ENCODE assay signal across 8 cellular contexts in genomic region chr17:76529643-76530488, GRCh38. TPM values are rescaled to one million over a fixed set of nuclear protein-coding genes. Genes with fewer than 3 reads are reported as not detected.
A peak's percentile ranks its signal among the peaks of the same experiment; 100 is the strongest.
DNase-seq lines count a peak whose midpoint lies in the region; ATAC-seq, FAIRE-seq and TF ChIP-seq lines count a peak whose summit lies in the region.

No MANE protein-coding gene starts in this region.

- intact Hi-C loops in HCT116 (cut with micrococcal nuclease) (no loop called here), body of pancreas (cut with DNase I) (loop anchor here (10.0 kb wide), 1 partner anchor 185 kb away; the partner anchor contains the start of gene MXRA7)

- ATAC-seq in HCT116 (peak; percentile 29; the same call in 1 of the 2 replicates), body of pancreas (peak; percentile 33), HG03139 (IDR thresholded peaks at IDR 0.05; ENCODE audit: unreplicated experiment) (no peak), GM18519 (IDR thresholded peaks at IDR 0.05; ENCODE audit: low FRiP score, unreplicated experiment) (no peak)
- no peak for ATAC-seq in stimulated activated memory B cell treated with anti-CD40 and anti-IgM and Interleukin-4, amounts not matched to agents 10 μg/mL and 1 μg/mL and 100 μg/mL, for 72 hours

- H3K4me1 Mint-ChIP-seq in stimulated activated memory B cell treated with anti-CD40 and anti-IgM and Interleukin-4, amounts not matched to agents 10 μg/mL and 1 μg/mL and 100 μg/mL, for 72 hours, result peaks cover 55% of the 10 kb centered on the region

- peak overlapping the region; percentile 68 for H3K4me3 Mint-ChIP-seq in stimulated activated memory B cell treated with anti-CD40 and anti-IgM and Interleukin-4, amounts not matched to agents 10 μg/mL and 1 μg/mL and 100 μg/mL, for 72 hours

- TF ChIP-seq POLR2A in HCT116 (IDR thresholded peaks at IDR 0.05; ENCODE audit: borderline replicate concordance, extremely low read depth, insufficient read depth, insufficient read length) (no peak), body of pancreas (IDR thresholded peaks at IDR 0.05) (no peak)

- H3K9me2 ChIP-seq in HCT116 (ENCODE audit: insufficient read depth), result no peaks in the 10 kb centered on the region

- no peaks in the 10 kb centered on the region for H3K9me1 ChIP-seq in keratinocyte (ENCODE audit: control insufficient read depth, extremely low read depth, insufficient read depth, low read length)

- FAIRE-seq in keratinocyte (lab: Jason Lieb, UNC), result no peak

- TF ChIP-seq CTCF in HCT116 (IDR thresholded peaks at IDR 0.05 in 2 of 3, conservative IDR thresholded peaks at IDR 0.05 in 1 of 3; ENCODE audit: borderline replicate concordance in 1 of 3, insufficient read depth in 1 of 3, low read depth in 2 of 3, low read length in 2 of 3) (no peak), body of pancreas (IDR thresholded peaks at IDR 0.05) (no peak), keratinocyte (optimal IDR thresholded peaks at IDR 0.05 in 1 of 3, IDR thresholded peaks at IDR 0.05 in 1 of 3, conservative IDR thresholded peaks at IDR 0.05 in 1 of 3; ENCODE audit: extremely low read depth in 1 of 3, insufficient read depth in 2 of 3, low read length in 3 of 3) (peak in 1 of 3 experiments; percentile 2)

- H2AFZ ChIP-seq in HCT116 (ENCODE audit: low read depth, low read length, poor library complexity, severe bottlenecking), result peak overlapping the region; percentile 77
- peak overlapping the region; percentile 75 for H2AFZ ChIP-seq in keratinocyte (ENCODE audit: control insufficient read depth, low read length)

- H3K27me3 ChIP-seq in HCT116 (ENCODE audit: insufficient read depth, low read length) (no peaks in the 10 kb centered on the region), body of pancreas (no peaks in the 10 kb centered on the region), keratinocyte (ENCODE audit: control insufficient read depth, extremely low read depth, insufficient read depth, low read length) (no peaks in the 10 kb centered on the region)

- no peaks in the 10 kb centered on the region for H3K36me3 Mint-ChIP-seq in stimulated activated memory B cell treated with anti-CD40 and anti-IgM and Interleukin-4, amounts not matched to agents 10 μg/mL and 1 μg/mL and 100 μg/mL, for 72 hours

- H3K9me3 ChIP-seq in HCT116 (ENCODE audit: control insufficient read depth in 1 of 2, insufficient read depth in 1 of 2, low read depth in 1 of 2, low read length in 2 of 2) (no peaks in the 10 kb centered on the region), body of pancreas (no peaks in the 10 kb centered on the region), keratinocyte (ENCODE audit: control insufficient read depth, low read depth, low read length) (no peaks in the 10 kb centered on the region)

- H3K27ac ChIP-seq in HCT116 (ENCODE audit: low read depth, low read length), result peak overlapping the region; percentile 12; the same call in 1 of the 2 replicates
- H3K27ac ChIP-seq in body of pancreas, result peak overlapping the region; percentile 21 to 78 (median 64)
- H3K27ac ChIP-seq in keratinocyte (ENCODE audit: control insufficient read depth, insufficient read depth, low read length), result peak overlapping the region; percentile 54

- H3K9ac ChIP-seq in HCT116 (ENCODE audit: low read length) (no peak overlapping the region), keratinocyte (ENCODE audit: control insufficient read depth, extremely low read depth, insufficient read depth, low read length) (peak overlapping the region; percentile 75)

- H3K4me1 ChIP-seq in HCT116 (ENCODE audit: control insufficient read depth in 1 of 2, insufficient read depth in 2 of 2, low read length in 2 of 2) (peaks cover 10 to 25% of the 10 kb centered on the region in 2 experiments; a peak in 3 of 4 replicates), body of pancreas (peaks cover 11% of the 10 kb centered on the region), keratinocyte (ENCODE audit: control insufficient read depth, extremely low read depth, insufficient read depth, low read length) (peaks cover 48% of the 10 kb centered on the region)

- dilution Hi-C loops in keratinocyte (cut with MboI; ENCODE audit: extremely low pct_ligation_motif_present, low sequenced_read_pairs), result no loop called here

- no peak for TF ChIP-seq RAD21 in HCT116 (IDR thresholded peaks at IDR 0.05; ENCODE audit: low read depth)

- H3K36me3 ChIP-seq in HCT116 (ENCODE audit: control insufficient read depth in 1 of 2, insufficient read depth in 2 of 2, low read length in 2 of 2), result no peaks in the 10 kb centered on the region
- no peaks in the 10 kb centered on the region for H3K36me3 ChIP-seq in body of pancreas (replicated peaks in 1 of 2; ENCODE audit: insufficient read depth in 1 of 2, low read depth in 2 of 2)
- no peaks in the 10 kb centered on the region for H3K36me3 ChIP-seq in keratinocyte (ENCODE audit: control insufficient read depth in 2 of 2, extremely low read depth in 1 of 2, insufficient read depth in 2 of 2, low read length in 2 of 2)

- RAD21 ChIA-PET in HCT116 (lab: Charles Lee; ENCODE audit: low non-redundant PET in 1 of 2, low total read pairs in 2 of 2, uncharacterized antibody in 2 of 2, unreplicated experiment in 2 of 2), result no interaction called here

- H3K4me2 ChIP-seq in HCT116 (ENCODE audit: low read length) (peak overlapping the region; percentile 21; the same call in 1 of the 2 replicates), keratinocyte (ENCODE audit: control insufficient read depth, extremely low read depth, insufficient read depth, low read depth, low read length) (peak overlapping the region; percentile 6)

- no peaks in the 10 kb centered on the region for H3K9me3 Mint-ChIP-seq in stimulated activated memory B cell treated with anti-CD40 and anti-IgM and Interleukin-4, amounts not matched to agents 10 μg/mL and 1 μg/mL and 100 μg/mL, for 72 hours

- 63 to 83% methylated on average over 16 to 27 of the region's 27 CpGs for WGBS in body of pancreas, 2 donors

- H3K79me2 ChIP-seq in HCT116 (ENCODE audit: insufficient read depth, low read length), result no peaks in the 10 kb centered on the region
- no peaks in the 10 kb centered on the region for H3K79me2 ChIP-seq in keratinocyte (ENCODE audit: control insufficient read depth, insufficient read depth, low read length)

- H3K27ac Mint-ChIP-seq in stimulated activated memory B cell treated with anti-CD40 and anti-IgM and Interleukin-4, amounts not matched to agents 10 μg/mL and 1 μg/mL and 100 μg/mL, for 72 hours, result peak overlapping the region; percentile 98

- H3K27me3 Mint-ChIP-seq in stimulated activated memory B cell treated with anti-CD40 and anti-IgM and Interleukin-4, amounts not matched to agents 10 μg/mL and 1 μg/mL and 100 μg/mL, for 72 hours, result peaks cover 2% of the 10 kb centered on the region

- H4K20me1 ChIP-seq in HCT116 (ENCODE audit: insufficient read depth), result no peaks in the 10 kb centered on the region
- no peaks in the 10 kb centered on the region for H4K20me1 ChIP-seq in keratinocyte (ENCODE audit: control insufficient read depth, extremely low read depth, insufficient read depth, low read length)

- DNase-seq in HCT116 (ENCODE audit: low read depth, low spot score) (no peak), body of pancreas (peak; percentile 44 to 69 (median 63)), keratinocyte (ENCODE audit: low read depth, low spot score) (no peak), LoVo (ENCODE audit: low spot score) (no peak)
- no peak for DNase-seq in activated CD4-positive, alpha-beta T cell treated with anti-CD3 and anti-CD28 coated beads, Interleukin-2, amount 50 U/mL, for 1 hour

- BruUV-seq in HCT116 (replicated peaks; lab: Mats Ljungman, UMichigan), result no TSS peak

- CTCF ChIA-PET in HCT116 (lab: Charles Lee), result interaction anchor here (1.4 to 2.8 kb wide), 2 partner anchors 17 to 94 kb away, joined by 4 to 10 read pairs; no protein-coding TSS in a partner anchor

- POLR2A ChIA-PET in HCT116 (lab: Charles Lee), result no interaction called here

- H3K4me3 ChIP-seq in HCT116 (replicated peaks in 1 of 2; ENCODE audit: low read depth in 1 of 2, low read length in 2 of 2) (no peak overlapping the region), body of pancreas (no peak overlapping the region), keratinocyte (ENCODE audit: control insufficient read depth in 2 of 3, extremely low read depth in 1 of 3, insufficient read depth in 2 of 3, low read depth in 1 of 3, low read length in 3 of 3) (no peak overlapping the region)

RNA-seq across cellular contexts. Expression of gene CYGB, which starts 7.6 kb away (rescaled TPM):
- total RNA-seq in HCT116 (2021; ENCODE audit: unreplicated experiment), result 0.66 TPM
- 0.22 and 0.36 TPM in 2 replicates for polyA plus RNA-seq in HCT116 (2012)
- total RNA-seq in body of pancreas, result 10 to 100 TPM in 1 of 2 donors, 1 to 10 TPM in 1; 9.6 to 21.1 TPM
- polyA plus RNA-seq in keratinocyte, result 10.3 to 26.1 TPM (median 15.3 TPM) in 3 replicates
- polyA plus RNA-seq in keratinocyte (2011; ENCODE audit: low read depth), result 2.1 TPM
- polyA plus RNA-seq in keratinocyte (2011; cell fraction: cytosol; rRNA removed), result 15.3 and 37.7 TPM in 2 replicates
- 15.4 and 26.2 TPM in 2 replicates for polyA plus RNA-seq in keratinocyte (2011; cell fraction: nucleus; rRNA removed)
- polyA plus RNA-seq in keratinocyte (2012; ENCODE audit: low replicate concordance), result 6.2 and 33.8 TPM in 2 replicates
- polyA minus RNA-seq in keratinocyte, result 9.0 to 17.2 TPM (median 11.8 TPM) in 3 replicates
- polyA minus RNA-seq in keratinocyte (2011; cell fraction: cytosol; rRNA and poly(A)+ RNA removed), result 42.6 TPM
- 12.3 and 17.7 TPM in 2 replicates for polyA minus RNA-seq in keratinocyte (2011; cell fraction: nucleus; rRNA and poly(A)+ RNA removed)

RNA-seq across cellular contexts. Expression of gene PRCD, which starts 10.0 kb away (rescaled TPM):
- total RNA-seq in HCT116 (2021; ENCODE audit: unreplicated experiment) (not detected), body of pancreas (1 to 10 TPM in 1 of 2 donors, under 1 TPM in 1; 0.52 to 4.6 TPM)
- polyA plus RNA-seq in HCT116 (2012), result 0.39 and 0.62 TPM in 2 replicates
- 0.65 to 1.7 TPM (median 1.2 TPM) in 3 replicates for polyA plus RNA-seq in keratinocyte
- polyA plus RNA-seq in keratinocyte (2011; ENCODE audit: low read depth), result not detected
- polyA plus RNA-seq in keratinocyte (2011; cell fraction: cytosol; rRNA removed), result 0.55 and 0.81 TPM in 2 replicates
- 6.7 and 11.7 TPM in 2 replicates for polyA plus RNA-seq in keratinocyte (2011; cell fraction: nucleus; rRNA removed)
- 0.68 and 0.72 TPM in 2 replicates for polyA plus RNA-seq in keratinocyte (2012; ENCODE audit: low replicate concordance)
- polyA minus RNA-seq in keratinocyte, result 0.38 to 0.96 TPM in 2 of 3 replicates, not detected in the other
- polyA minus RNA-seq in keratinocyte (2011; cell fraction: cytosol; rRNA and poly(A)+ RNA removed), result not detected
- 1.3 and 1.8 TPM in 2 replicates for polyA minus RNA-seq in keratinocyte (2011; cell fraction: nucleus; rRNA and poly(A)+ RNA removed)

RNA-seq across cellular contexts. Expression of gene RHBDF2, which starts 28.6 kb away (rescaled TPM):
- total RNA-seq in HCT116 (2021; ENCODE audit: unreplicated experiment) (61.1 TPM), body of pancreas (10 to 100 TPM; 23.1 to 48.1 TPM)
- 34.4 and 40.6 TPM in 2 replicates for polyA plus RNA-seq in HCT116 (2012)
- polyA plus RNA-seq in keratinocyte, result 14.9 to 22.6 TPM (median 20.6 TPM) in 3 replicates
- polyA plus RNA-seq in keratinocyte (2011; ENCODE audit: low read depth), result 27.6 TPM
- polyA plus RNA-seq in keratinocyte (2011; cell fraction: cytosol; rRNA removed), result 9.1 and 16.9 TPM in 2 replicates
- 61.7 and 94.2 TPM in 2 replicates for polyA plus RNA-seq in keratinocyte (2011; cell fraction: nucleus; rRNA removed)
- 40.0 and 43.0 TPM in 2 replicates for polyA plus RNA-seq in keratinocyte (2012; ENCODE audit: low replicate concordance)
- polyA minus RNA-seq in keratinocyte, result 25.6 to 54.8 TPM (median 27.0 TPM) in 3 replicates
- 32.8 TPM for polyA minus RNA-seq in keratinocyte (2011; cell fraction: cytosol; rRNA and poly(A)+ RNA removed)
- polyA minus RNA-seq in keratinocyte (2011; cell fraction: nucleus; rRNA and poly(A)+ RNA removed), result 53.1 and 55.9 TPM in 2 replicates

RNA-seq across cellular contexts. Expression of gene ST6GALNAC2, which starts 55.8 kb away (rescaled TPM):
- 14.7 TPM for total RNA-seq in HCT116 (2021; ENCODE audit: unreplicated experiment)
- 11.4 and 13.8 TPM in 2 replicates for polyA plus RNA-seq in HCT116 (2012)
- total RNA-seq in body of pancreas, result 10 to 100 TPM in 1 of 2 donors, 1 to 10 TPM in 1; 6.9 to 10.1 TPM
- polyA plus RNA-seq in keratinocyte, result 38.7 to 63.2 TPM (median 45.8 TPM) in 3 replicates
- polyA plus RNA-seq in keratinocyte (2011; ENCODE audit: low read depth), result 42.7 TPM
- 52.9 and 55.5 TPM in 2 replicates for polyA plus RNA-seq in keratinocyte (2011; cell fraction: cytosol; rRNA removed)
- polyA plus RNA-seq in keratinocyte (2011; cell fraction: nucleus; rRNA removed), result 80.8 and 105 TPM in 2 replicates
- 37.2 and 79.4 TPM in 2 replicates for polyA plus RNA-seq in keratinocyte (2012; ENCODE audit: low replicate concordance)
- 33.4 to 50.5 TPM (median 35.0 TPM) in 3 replicates for polyA minus RNA-seq in keratinocyte
- polyA minus RNA-seq in keratinocyte (2011; cell fraction: cytosol; rRNA and poly(A)+ RNA removed), result 79.8 TPM
- polyA minus RNA-seq in keratinocyte (2011; cell fraction: nucleus; rRNA and poly(A)+ RNA removed), result 33.3 and 45.4 TPM in 2 replicates

Comparison
In these comparisons a context has a peak if more than half of its experiments do, and no peak if none do; other contexts are left out.
1. ATAC-seq: peak in HCT116 (single experiment) and body of pancreas (single experiment); none in stimulated activated memory B cell treated with anti-CD40 and anti-IgM and Interleukin-4, amounts not matched to agents 10 μg/mL and 1 μg/mL and 100 μg/mL, for 72 hours (single experiment), HG03139 (single experiment) and GM18519 (single experiment).
2. DNase-seq: peak in body of pancreas (4 of 4); none in HCT116 (single experiment), keratinocyte (single experiment), LoVo (single experiment) and activated CD4-positive, alpha-beta T cell treated with anti-CD3 and anti-CD28 coated beads, Interleukin-2, amount 50 U/mL, for 1 hour (single experiment).
3. H3K27ac ChIP-seq: peak in every context shown above with its lines; median percentile 64 in body of pancreas; 54 in keratinocyte; 12 in HCT116.